8 cellular contexts compared by ENCODE assay signal in genomic region chr17:35345445-35345925, GRCh38. TPM values are rescaled to one million over a fixed set of nuclear protein-coding genes. Genes with fewer than 3 reads are reported as not detected.
DNase-seq lines count a peak whose midpoint lies in the region; ATAC-seq and TF ChIP-seq lines count a peak whose summit lies in the region.

No MANE protein-coding gene starts in this region.

- TF ChIP-seq EP300 in tibial nerve (IDR thresholded peaks at IDR 0.05): no peak

- no peak for TF ChIP-seq POLR2A in tibial nerve (IDR thresholded peaks at IDR 0.05)

- no peak for TF ChIP-seq CTCF in colonic mucosa (IDR thresholded peaks at IDR 0.05)
- TF ChIP-seq CTCF in mesothelial cell of epicardium (IDR thresholded peaks at IDR 0.05; ENCODE audit: unreplicated experiment): no peak
- TF ChIP-seq CTCF in tibial nerve (IDR thresholded peaks at IDR 0.05): no peak
- TF ChIP-seq CTCF in Caco-2 (IDR thresholded peaks at IDR 0.05; ENCODE audit: insufficient read depth in 1 of 2, low read depth in 1 of 2, low read length in 1 of 2, severe bottlenecking in 1 of 2, unreplicated experiment in 1 of 2): no peak

- H3K27me3 ChIP-seq in colonic mucosa (peaks cover 4% of the 10 kb centered on the region), tibial nerve (no peaks in the 10 kb centered on the region), Caco-2 (replicated peaks; ENCODE audit: control insufficient read depth, insufficient read depth, low read length) (no peaks in the 10 kb centered on the region; the same call in 1 of the 2 replicates)

- H3K36me3 ChIP-seq in colonic mucosa (no peaks in the 10 kb centered on the region), tibial nerve (no peaks in the 10 kb centered on the region), Caco-2 (ENCODE audit: control insufficient read depth, insufficient read depth, low read length) (no peaks in the 10 kb centered on the region)

- 16 to 25% methylated on average over 18 to 25 of the region's 25 CpGs for WGBS in tibial nerve, 2 donors

- POLR2A ChIA-PET in Caco-2 (lab: Charles Lee): no interaction called here

- H3K4me1 ChIP-seq in colonic mucosa (no peaks in the 10 kb centered on the region), tibial nerve (peaks cover 0 to 29% (median 7%) of the 10 kb centered on the region in 4 donors), Caco-2 (no peaks in the 10 kb centered on the region)

- peak overlapping the region; percentile 24 to 29 for H3K9ac ChIP-seq in colonic mucosa (ENCODE audit: low read depth in 2 of 2, low read length in 2 of 2)

- H3K4me3 ChIP-seq in colonic mucosa: peak overlapping the region; percentile 24
- peak overlapping the region; percentile 29 to 53 (median 40) for H3K4me3 ChIP-seq in tibial nerve
- no peak overlapping the region for H3K4me3 ChIP-seq in Caco-2 (ENCODE audit: low read depth, low read length)

- no peak for ATAC-seq in HG03159 (IDR thresholded peaks at IDR 0.05; ENCODE audit: unreplicated experiment)

- H3K36me3 Mint-ChIP-seq in activated T-cell treated with anti-CD3 and anti-CD28 coated beads, Interleukin-2, amount 50 U/mL, for 24 hours (ENCODE audit: low read depth): peaks cover 6% of the 10 kb centered on the region
- H3K36me3 Mint-ChIP-seq in mesothelial cell of epicardium: peaks cover 3% of the 10 kb centered on the region
- H3K36me3 Mint-ChIP-seq in Caco-2 (ENCODE audit: insufficient read depth, unreplicated experiment): no peaks in the 10 kb centered on the region

- no peaks in the 10 kb centered on the region for H3K27me3 Mint-ChIP-seq in activated T-cell treated with anti-CD3 and anti-CD28 coated beads, Interleukin-2, amount 50 U/mL, for 24 hours
- H3K27me3 Mint-ChIP-seq in mesothelial cell of epicardium (ENCODE audit: low read depth) (peaks cover 62% of the 10 kb centered on the region), Caco-2 (ENCODE audit: insufficient read depth, unreplicated experiment) (peaks cover 6% of the 10 kb centered on the region)

- no TSS peak for BruUV-seq in Caco-2 (replicated peaks; lab: Mats Ljungman, UMichigan)

- H3K27ac Mint-ChIP-seq in activated T-cell treated with anti-CD3 and anti-CD28 coated beads, Interleukin-2, amount 50 U/mL, for 24 hours: peak overlapping the region; percentile 77
- H3K27ac Mint-ChIP-seq in mesothelial cell of epicardium (no peak overlapping the region), Caco-2 (ENCODE audit: unreplicated experiment) (no peak overlapping the region)

- intact Hi-C loops in colonic mucosa (cut with DNase I): no loop called here
- intact Hi-C loops in Caco-2 (cut with micrococcal nuclease; ENCODE audit: unreplicated experiment): no loop called here

- peaks cover 46% of the 10 kb centered on the region for H3K4me1 Mint-ChIP-seq in activated T-cell treated with anti-CD3 and anti-CD28 coated beads, Interleukin-2, amount 50 U/mL, for 24 hours (ENCODE audit: low read depth)
- H3K4me1 Mint-ChIP-seq in mesothelial cell of epicardium (peaks cover 7% of the 10 kb centered on the region), Caco-2 (ENCODE audit: low read depth, unreplicated experiment) (no peaks in the 10 kb centered on the region)

- CTCF ChIA-PET in Caco-2 (lab: Charles Lee): no interaction called here

- H3K9me3 ChIP-seq in colonic mucosa: no peaks in the 10 kb centered on the region
- peaks cover 0 to 16% (median 0%) of the 10 kb centered on the region in 4 donors for H3K9me3 ChIP-seq in tibial nerve
- peaks cover 5% of the 10 kb centered on the region for H3K9me3 ChIP-seq in Caco-2

- DNase-seq in activated T-cell treated with anti-CD3 and anti-CD28 coated beads, Interleukin-2, amount 50 U/mL, for 24 hours: no peak
- DNase-seq in activated T-cell treated with anti-CD3 and anti-CD28 coated beads, Interleukin-2, amount 50 U/mL, for 1 hour: no peak
- DNase-seq in colonic mucosa: no peak
- no peak for DNase-seq in mesothelial cell of epicardium (ENCODE audit: low spot score in 2 of 2, unreplicated experiment in 2 of 2)
- DNase-seq in tibial nerve (ENCODE audit: low spot score in 2 of 2): no peak
- DNase-seq in Caco-2: no peak
- no peak for DNase-seq in NCI-H524 (lab: John Stamatoyannopoulos, UW)

- H3K27ac ChIP-seq in colonic mucosa: peak overlapping the region; percentile 53
- peak overlapping the region; percentile 54 to 85 (median 77) for H3K27ac ChIP-seq in tibial nerve

- peak overlapping the region; percentile 79 for H3K4me3 Mint-ChIP-seq in activated T-cell treated with anti-CD3 and anti-CD28 coated beads, Interleukin-2, amount 50 U/mL, for 24 hours
- H3K4me3 Mint-ChIP-seq in mesothelial cell of epicardium: peak overlapping the region; percentile 72
- H3K4me3 Mint-ChIP-seq in Caco-2 (ENCODE audit: unreplicated experiment): no peak overlapping the region

- H3K9me3 Mint-ChIP-seq in activated T-cell treated with anti-CD3 and anti-CD28 coated beads, Interleukin-2, amount 50 U/mL, for 24 hours: peaks cover 11% of the 10 kb centered on the region
- H3K9me3 Mint-ChIP-seq in mesothelial cell of epicardium (peaks cover 8% of the 10 kb centered on the region), Caco-2 (ENCODE audit: unreplicated experiment) (peaks cover 16% of the 10 kb centered on the region)

RNA-seq across cellular contexts. Expression of gene SLFN11, which starts 27.9 kb away (rescaled TPM):
- total RNA-seq in colonic mucosa: 1 to 10 TPM; 3.6 to 9.1 TPM
- total RNA-seq in mesothelial cell of epicardium: 34.1 to 37.7 TPM (median 36.9 TPM) in 3 replicates
- 10 to 100 TPM; 46.3 to 55.8 (median 51.1) TPM for total RNA-seq in tibial nerve
- not detected in 2 replicates for total RNA-seq in Caco-2 (2022)
